ENCODE assay signal across 9 cellular contexts in genomic region chr3:156551746-156552145, GRCh38. TPM values are rescaled to one million over a fixed set of nuclear protein-coding genes. Genes with fewer than 3 reads are reported as not detected.
DNase-seq lines count a peak whose midpoint lies in the region; ATAC-seq, FAIRE-seq and TF ChIP-seq lines count a peak whose summit lies in the region.
"Had no signal": no experiment of that assay in that cellular context is flagged by ENCODE, and none has a peak within 500 bp of the region (broad histone marks: within the 10 kb centered on the region; RNA-seq: fewer than 3 reads in every experiment).

No MANE protein-coding gene starts in this region.

- no peaks in the 10 kb centered on the region for H3K9me3 ChIP-seq in MG63

- H3K4me1 Mint-ChIP-seq in central memory CD8-positive, alpha-beta T cell, result peaks cover 47% of the 10 kb centered on the region
- peaks cover 54 to 62% of the 10 kb centered on the region in 2 donors for H3K4me1 Mint-ChIP-seq in natural killer cell

- H3K27ac Mint-ChIP-seq in central memory CD8-positive, alpha-beta T cell (ENCODE audit: low read depth), result no peak overlapping the region
- H3K27ac Mint-ChIP-seq in natural killer cell, result peak overlapping the region in 1 of 2 donors; percentile 37

- H3K4me3 ChIP-seq in MG63, result no peak overlapping the region

- no peaks in the 10 kb centered on the region for H3K9me3 Mint-ChIP-seq in central memory CD8-positive, alpha-beta T cell
- no peaks in the 10 kb centered on the region for H3K9me3 Mint-ChIP-seq in natural killer cell

- no peak for ATAC-seq in central memory CD8-positive, alpha-beta T cell (replicated peaks; ENCODE audit: extremely low read depth, poor library complexity, severe bottlenecking)
- no peak for ATAC-seq in natural killer cell

- H3K36me3 ChIP-seq in MG63, result peaks cover 77% of the 10 kb centered on the region

- DNase-seq in CD1c-positive myeloid dendritic cell (ENCODE audit: extremely low spot score), result peak; percentile 24
- peak; percentile 11 for DNase-seq in MG63
- no peak for DNase-seq in central memory CD8-positive, alpha-beta T cell (ENCODE audit: low spot score in 2 of 2)
- no peak for DNase-seq in natural killer cell
- DNase-seq in NCI-H2029 treated with DMSO at 0.1 percent for 48 hours (lab: John Stamatoyannopoulos, UW), result no peak
- no peak for DNase-seq in NCI-H2081 treated with DMSO at 0.1 percent for 48 hours (lab: John Stamatoyannopoulos, UW)
- DNase-seq in frontal cortex (ENCODE audit: low spot score in 2 of 2), result no peak
- DNase-seq in activated CD4-positive, alpha-beta T cell treated with anti-CD3 and anti-CD28 coated beads, Interleukin-2, amount 50 U/mL, for 1 hour, result no peak
- DNase-seq: NCI-H146 had no signal

- H3K4me3 Mint-ChIP-seq in central memory CD8-positive, alpha-beta T cell, result peak overlapping the region; percentile 6
- H3K4me3 Mint-ChIP-seq in natural killer cell, result peak overlapping the region; percentile 2

- peaks cover 51% of the 10 kb centered on the region for H3K36me3 Mint-ChIP-seq in central memory CD8-positive, alpha-beta T cell (ENCODE audit: insufficient read depth)
- peaks cover 32% of the 10 kb centered on the region for H3K36me3 Mint-ChIP-seq in natural killer cell

- H3K27me3 ChIP-seq in MG63, result no peaks in the 10 kb centered on the region

- intact Hi-C loops in natural killer cell (cut with micrococcal nuclease), result loop anchor here (10.0 kb wide), 3 partner anchors 273 to 697 kb away; partner anchors contain the start of genes LEKR1 and SLC33A1

- no peaks in the 10 kb centered on the region for H3K27me3 Mint-ChIP-seq in central memory CD8-positive, alpha-beta T cell
- no peaks in the 10 kb centered on the region for H3K27me3 Mint-ChIP-seq in natural killer cell (ENCODE audit: low read depth in 2 of 2)

- TF ChIP-seq CTCF in natural killer cell (IDR thresholded peaks at IDR 0.05), result no peak

- no peak for FAIRE-seq in frontal cortex (lab: Jason Lieb, UNC)

RNA-seq across cellular contexts. Expression of gene SSR3, which starts 3.2 kb away (rescaled TPM):
- total RNA-seq in MG63 (2014; rRNA removed; shearing (Covaris generic); ENCODE audit: low replicate concordance), result 191 and 261 TPM in 2 replicates
- total RNA-seq in natural killer cell, result 10 to 100 TPM; 60.7 to 75.1 (median 63.0) TPM
- 115 TPM for total RNA-seq in frontal cortex

Comparison
In these comparisons a context has a peak if more than half of its experiments do, and no peak if none do; other contexts are left out.
1. DNase-seq: peak in CD1c-positive myeloid dendritic cell (single experiment) and MG63 (single experiment); none in central memory CD8-positive, alpha-beta T cell (0 of 2), natural killer cell (single experiment), NCI-H2029 treated with DMSO at 0.1 percent for 48 hours (single experiment), NCI-H2081 treated with DMSO at 0.1 percent for 48 hours (single experiment), frontal cortex (0 of 2) and activated CD4-positive, alpha-beta T cell treated with anti-CD3 and anti-CD28 coated beads, Interleukin-2, amount 50 U/mL, for 1 hour (single experiment).